In genomic region chr5:36496471-36496870, GRCh38 we compare ENCODE assay signal across 1 cellular context.
TF ChIP-seq lines count a peak whose summit lies in the region.

No MANE protein-coding gene starts in this region.

TF ChIP-seq in GM23338, 12 proteins besides CTCF, POLR2A, EP300 and RAD21 (continued from another document):
- TF ChIP-seq, protein P1, sequence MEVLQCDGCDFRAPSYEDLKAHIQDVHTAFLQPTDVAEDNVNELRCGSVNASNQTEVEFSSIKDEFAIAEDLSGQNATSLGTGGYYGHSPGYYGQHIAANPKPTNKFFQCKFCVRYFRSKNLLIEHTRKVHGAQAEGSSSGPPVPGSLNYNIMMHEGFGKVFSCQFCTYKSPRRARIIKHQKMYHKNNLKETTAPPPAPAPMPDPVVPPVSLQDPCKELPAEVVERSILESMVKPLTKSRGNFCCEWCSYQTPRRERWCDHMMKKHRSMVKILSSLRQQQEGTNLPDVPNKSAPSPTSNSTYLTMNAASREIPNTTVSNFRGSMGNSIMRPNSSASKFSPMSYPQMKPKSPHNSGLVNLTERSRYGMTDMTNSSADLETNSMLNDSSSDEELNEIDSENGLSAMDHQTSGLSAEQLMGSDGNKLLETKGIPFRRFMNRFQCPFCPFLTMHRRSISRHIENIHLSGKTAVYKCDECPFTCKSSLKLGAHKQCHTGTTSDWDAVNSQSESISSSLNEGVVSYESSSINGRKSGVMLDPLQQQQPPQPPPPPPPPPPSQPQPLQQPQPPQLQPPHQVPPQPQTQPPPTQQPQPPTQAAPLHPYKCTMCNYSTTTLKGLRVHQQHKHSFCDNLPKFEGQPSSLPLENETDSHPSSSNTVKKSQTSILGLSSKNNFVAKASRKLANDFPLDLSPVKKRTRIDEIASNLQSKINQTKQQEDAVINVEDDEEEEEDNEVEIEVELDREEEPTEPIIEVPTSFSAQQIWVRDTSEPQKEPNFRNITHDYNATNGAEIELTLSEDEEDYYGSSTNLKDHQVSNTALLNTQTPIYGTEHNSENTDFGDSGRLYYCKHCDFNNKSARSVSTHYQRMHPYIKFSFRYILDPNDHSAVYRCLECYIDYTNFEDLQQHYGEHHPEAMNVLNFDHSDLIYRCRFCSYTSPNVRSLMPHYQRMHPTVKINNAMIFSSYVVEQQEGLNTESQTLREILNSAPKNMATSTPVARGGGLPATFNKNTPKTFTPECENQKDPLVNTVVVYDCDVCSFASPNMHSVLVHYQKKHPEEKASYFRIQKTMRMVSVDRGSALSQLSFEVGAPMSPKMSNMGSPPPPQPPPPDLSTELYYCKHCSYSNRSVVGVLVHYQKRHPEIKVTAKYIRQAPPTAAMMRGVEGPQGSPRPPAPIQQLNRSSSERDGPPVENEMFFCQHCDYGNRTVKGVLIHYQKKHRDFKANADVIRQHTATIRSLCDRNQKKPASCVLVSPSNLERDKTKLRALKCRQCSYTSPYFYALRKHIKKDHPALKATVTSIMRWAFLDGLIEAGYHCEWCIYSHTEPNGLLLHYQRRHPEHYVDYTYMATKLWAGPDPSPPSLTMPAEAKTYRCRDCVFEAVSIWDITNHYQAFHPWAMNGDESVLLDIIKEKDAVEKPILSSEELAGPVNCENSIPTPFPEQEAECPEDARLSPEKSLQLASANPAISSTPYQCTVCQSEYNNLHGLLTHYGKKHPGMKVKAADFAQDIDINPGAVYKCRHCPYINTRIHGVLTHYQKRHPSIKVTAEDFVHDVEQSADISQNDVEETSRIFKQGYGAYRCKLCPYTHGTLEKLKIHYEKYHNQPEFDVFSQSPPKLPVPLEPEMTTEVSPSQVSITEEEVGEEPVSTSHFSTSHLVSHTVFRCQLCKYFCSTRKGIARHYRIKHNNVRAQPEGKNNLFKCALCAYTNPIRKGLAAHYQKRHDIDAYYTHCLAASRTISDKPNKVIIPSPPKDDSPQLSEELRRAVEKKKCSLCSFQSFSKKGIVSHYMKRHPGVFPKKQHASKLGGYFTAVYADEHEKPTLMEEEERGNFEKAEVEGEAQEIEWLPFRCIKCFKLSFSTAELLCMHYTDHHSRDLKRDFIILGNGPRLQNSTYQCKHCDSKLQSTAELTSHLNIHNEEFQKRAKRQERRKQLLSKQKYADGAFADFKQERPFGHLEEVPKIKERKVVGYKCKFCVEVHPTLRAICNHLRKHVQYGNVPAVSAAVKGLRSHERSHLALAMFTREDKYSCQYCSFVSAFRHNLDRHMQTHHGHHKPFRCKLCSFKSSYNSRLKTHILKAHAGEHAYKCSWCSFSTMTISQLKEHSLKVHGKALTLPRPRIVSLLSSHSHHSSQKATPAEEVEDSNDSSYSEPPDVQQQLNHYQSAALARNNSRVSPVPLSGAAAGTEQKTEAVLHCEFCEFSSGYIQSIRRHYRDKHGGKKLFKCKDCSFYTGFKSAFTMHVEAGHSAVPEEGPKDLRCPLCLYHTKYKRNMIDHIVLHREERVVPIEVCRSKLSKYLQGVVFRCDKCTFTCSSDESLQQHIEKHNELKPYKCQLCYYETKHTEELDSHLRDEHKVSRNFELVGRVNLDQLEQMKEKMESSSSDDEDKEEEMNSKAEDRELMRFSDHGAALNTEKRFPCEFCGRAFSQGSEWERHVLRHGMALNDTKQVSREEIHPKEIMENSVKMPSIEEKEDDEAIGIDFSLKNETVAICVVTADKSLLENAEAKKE (CRISPR knock-in tag; IDR thresholded peaks at IDR 0.05), result no peak
- TF ChIP-seq CREB1 (CRISPR knock-in tag; IDR thresholded peaks at IDR 0.05; ENCODE audit: low read depth), result no peak
